ENCODE assay signal across 8 cellular contexts in genomic region chr9:108885643-108886348, GRCh38. TPM values are rescaled to one million over a fixed set of nuclear protein-coding genes. Genes with fewer than 3 reads are reported as not detected.
A peak's percentile ranks its signal among the peaks of the same experiment; 100 is the strongest.
DNase-seq lines count a peak whose midpoint lies in the region; ATAC-seq and TF ChIP-seq lines count a peak whose summit lies in the region.

No MANE protein-coding gene starts in this region.

- H4K5ac ChIP-seq in H9 (ENCODE audit: insufficient read length, low read depth, low read length): no peak overlapping the region

- H3K36me3 Mint-ChIP-seq in activated naive CD4-positive, alpha-beta T cell treated with anti-CD3 and anti-CD28 coated beads, Interleukin-2, amount 50 U/mL, for 24 hours: peaks cover 35% of the 10 kb centered on the region
- peaks cover 3 to 35% (median 15%) of the 10 kb centered on the region in 3 experiments; a peak in 5 of 7 replicates for H3K36me3 Mint-ChIP-seq in H9 (ENCODE audit: insufficient read depth in 1 of 3, low read depth in 3 of 3)

- no peak overlapping the region for H4K8ac ChIP-seq in H9 (replicated peaks; ENCODE audit: insufficient read length, low read depth, low read length)

- no peaks in the 10 kb centered on the region for H4K20me1 ChIP-seq in H9 (ENCODE audit: control insufficient read depth, insufficient read depth, insufficient read length)

- no peak overlapping the region for H2AFZ ChIP-seq in H9 (ENCODE audit: low read length)

- no peaks in the 10 kb centered on the region for H3K23me2 ChIP-seq in H9 (ENCODE audit: insufficient read length, low read depth, low read length, poor library complexity, severe bottlenecking)

- H3K4me3 Mint-ChIP-seq in activated naive CD4-positive, alpha-beta T cell treated with anti-CD3 and anti-CD28 coated beads, Interleukin-2, amount 50 U/mL, for 24 hours: peak overlapping the region; percentile 45
- H3K4me3 Mint-ChIP-seq in H9: no peak overlapping the region

- no peak overlapping the region for H3K9ac ChIP-seq in H9 (ENCODE audit: extremely low read depth, insufficient read length, low read length)

- H2BK20ac ChIP-seq in H9 (ENCODE audit: low read depth, low read length, poor library complexity, severe bottlenecking): no peak overlapping the region

- peak; percentile 97 for ATAC-seq in GM19397 (IDR thresholded peaks at IDR 0.05; ENCODE audit: unreplicated experiment)
- ATAC-seq in HG03342 (IDR thresholded peaks at IDR 0.05; ENCODE audit: unreplicated experiment): peak; percentile 100

- H3K4ac ChIP-seq in H9 (ENCODE audit: low read depth, low read length): no peak overlapping the region

- H3K23ac ChIP-seq in H9 (ENCODE audit: insufficient read length, low read depth, low read length): no peak overlapping the region

- H3K79me1 ChIP-seq in H9 (ENCODE audit: insufficient read depth, low read depth, low read length, poor library complexity, severe bottlenecking): no peaks in the 10 kb centered on the region

- no peak overlapping the region for H2BK12ac ChIP-seq in H9 (ENCODE audit: insufficient read length, low read depth, low read length)

- peak overlapping the region; percentile 89 for H3K27ac Mint-ChIP-seq in activated naive CD4-positive, alpha-beta T cell treated with anti-CD3 and anti-CD28 coated beads, Interleukin-2, amount 50 U/mL, for 24 hours
- peak overlapping the region in 1 of 3 experiments; percentile 25; a peak in 1 of 7 replicates for H3K27ac Mint-ChIP-seq in H9

- H3T11ph ChIP-seq in H9 (ENCODE audit: low read length): no peak overlapping the region

- H2BK5ac ChIP-seq in H9 (ENCODE audit: insufficient read length, low read length): no peak overlapping the region

- no peaks in the 10 kb centered on the region for H3K9me3 Mint-ChIP-seq in activated naive CD4-positive, alpha-beta T cell treated with anti-CD3 and anti-CD28 coated beads, Interleukin-2, amount 50 U/mL, for 24 hours
- H3K9me3 Mint-ChIP-seq in H9: no peaks in the 10 kb centered on the region

- H4K91ac ChIP-seq in H9 (ENCODE audit: insufficient read length, low read depth, low read length): no peak overlapping the region

- H3K9me3 ChIP-seq in H9 (ENCODE audit: control insufficient read depth, low read depth, low read length): no peaks in the 10 kb centered on the region

- no CpG with 5 or more reads among the region's 1 CpG for WGBS in H9 (ENCODE audit: extremely low coverage, insufficient read length, low lambda C conversion rate)

- DNase-seq in DMS153 (lab: John Stamatoyannopoulos, UW): peak; percentile 86
- peak; percentile 76 for DNase-seq in NCI-H446 treated with DMSO at 0.1 percent for 48 hours (lab: John Stamatoyannopoulos, UW)
- DNase-seq in lung microvascular endothelial cell (ENCODE audit: low read depth in 2 of 2): peak; percentile 72 to 84
- no peak for DNase-seq in cerebellum (ENCODE audit: low spot score)
- DNase-seq in H9: no peak

- peaks cover 18% of the 10 kb centered on the region for H3K4me1 Mint-ChIP-seq in activated naive CD4-positive, alpha-beta T cell treated with anti-CD3 and anti-CD28 coated beads, Interleukin-2, amount 50 U/mL, for 24 hours
- H3K4me1 Mint-ChIP-seq in H9: no peaks in the 10 kb centered on the region

- no peak overlapping the region for H2AK5ac ChIP-seq in H9 (ENCODE audit: insufficient read length, low read length)

- no peak overlapping the region for H2BK120ac ChIP-seq in H9 (ENCODE audit: low read depth, low read length, poor library complexity, severe bottlenecking)

- H2BK15ac ChIP-seq in H9 (ENCODE audit: low read depth, low read length): no peak overlapping the region

- no peaks in the 10 kb centered on the region for H3K79me2 ChIP-seq in H9 (ENCODE audit: insufficient read depth, low read length)

- no peak for TF ChIP-seq CTCF in H9 (conservative IDR thresholded peaks at IDR 0.05)

- no peaks in the 10 kb centered on the region for H3K27me3 Mint-ChIP-seq in activated naive CD4-positive, alpha-beta T cell treated with anti-CD3 and anti-CD28 coated beads, Interleukin-2, amount 50 U/mL, for 24 hours
- H3K27me3 Mint-ChIP-seq in H9 (ENCODE audit: low read depth): no peaks in the 10 kb centered on the region

- H3K27ac ChIP-seq in H9 (ENCODE audit: insufficient read length, low read depth, low read length): no peak overlapping the region

- H3K18ac ChIP-seq in H9 (ENCODE audit: insufficient read length, low read depth, low read length): no peak overlapping the region

- H3K27me3 ChIP-seq in H9 (ENCODE audit: insufficient read depth, low read length): no peaks in the 10 kb centered on the region

- H3K14ac ChIP-seq in H9 (ENCODE audit: insufficient read depth, low read length): no peak overlapping the region

- no peak overlapping the region for H3K56ac ChIP-seq in H9 (ENCODE audit: insufficient read length, low read depth, low read length)

- no peak overlapping the region for H3K4me2 ChIP-seq in H9 (ENCODE audit: insufficient read depth, insufficient read length, low read length)

- no peaks in the 10 kb centered on the region for H3K4me1 ChIP-seq in H9 (ENCODE audit: insufficient read depth, low read length)

RNA-seq across cellular contexts. Expression of gene ACTL7A, which starts 23.7 kb away (rescaled TPM):
- total RNA-seq in lung microvascular endothelial cell (not detected in 2 replicates), cerebellum (not detected), H9 (2021) (not detected in 2 replicates)

RNA-seq across cellular contexts. Expression of gene ACTL7B, which starts 30.0 kb away (rescaled TPM):
- not detected in 2 replicates for total RNA-seq in lung microvascular endothelial cell
- total RNA-seq in cerebellum: not detected
- 0.09 TPM in 1 of 2 replicates, not detected in the other for total RNA-seq in H9 (2021)

RNA-seq across cellular contexts. Expression of gene ELP1, which starts 48.1 kb away (rescaled TPM):
- total RNA-seq in lung microvascular endothelial cell: 19.2 and 32.9 TPM in 2 replicates
- 53.3 TPM for total RNA-seq in cerebellum
- 34.7 and 38.7 TPM in 2 replicates for total RNA-seq in H9 (2021)

RNA-seq across cellular contexts. Expression of gene ABITRAM, which starts 48.4 kb away (rescaled TPM):
- total RNA-seq in lung microvascular endothelial cell (2.6 TPM in 2 replicates), cerebellum (10.4 TPM), H9 (2021) (10.9 and 11.7 TPM in 2 replicates)

Comparison
In these comparisons a context has a peak if more than half of its experiments do, and no peak if none do; other contexts are left out.
1. DNase-seq: peak in DMS153 (single experiment), NCI-H446 treated with DMSO at 0.1 percent for 48 hours (single experiment) and lung microvascular endothelial cell (2 of 2); none in cerebellum (single experiment) and H9 (single experiment).